9 cellular contexts compared by ENCODE assay signal in genomic region chr3:179069762-179070390, GRCh38. TPM values are rescaled to one million over a fixed set of nuclear protein-coding genes. Genes with fewer than 3 reads are reported as not detected.
DNase-seq lines count a peak whose midpoint lies in the region; TF ChIP-seq lines count a peak whose summit lies in the region.
"Had no signal": no experiment of that assay in that cellular context is flagged by ENCODE, and none has a peak within 500 bp of the region (broad histone marks: within the 10 kb centered on the region; RNA-seq: fewer than 3 reads in every experiment).

No MANE protein-coding gene starts in this region.

- H3K27ac Mint-ChIP-seq in immature natural killer cell = no peak overlapping the region
- peak overlapping the region in 3 of 7 donors; percentile 19 to 50 (median 29) for H3K27ac Mint-ChIP-seq in CD4-positive, alpha-beta memory T cell

- intact Hi-C loops in CD4-positive, alpha-beta memory T cell (cut with micrococcal nuclease) = loop anchor here (1.0 to 5.0 kb wide), 4 partner anchors 33 to 493 kb away; partner anchors contain the start of gene ACTL6A

- H3K36me3 ChIP-seq in HEK293 (ENCODE audit: control insufficient read depth in 2 of 2, insufficient read depth in 1 of 2, low read length in 2 of 2) = peaks cover 6 to 18% of the 10 kb centered on the region in 2 experiments
- no peaks in the 10 kb centered on the region for H3K36me3 ChIP-seq in CD4-positive, alpha-beta memory T cell (ENCODE audit: insufficient read depth, low read length)

- H3K27me3 ChIP-seq in CD4-positive, alpha-beta memory T cell (ENCODE audit: insufficient read depth, low read length) = no peaks in the 10 kb centered on the region

- POLR2A ChIA-PET in HEK293 (lab: Yijun Ruan, JAX) = interaction anchor here (0.6 to 0.8 kb wide), 2 partner anchors 24 to 78 kb away, joined by 3 to 5 read pairs; no protein-coding TSS in a partner anchor
- POLR2A ChIA-PET in CD4-positive, alpha-beta memory T cell (lab: Charles Lee; ENCODE audit: partially characterized antibody) = interaction anchor here (0.6 to 7.4 kb wide), 3 partner anchors 32 to 78 kb away, joined by 3 to 44 read pairs (median 3); partner anchors contain the start of gene PIK3CA

- H3K9me3 ChIP-seq in HEK293 (ENCODE audit: control insufficient read depth, insufficient read depth, low read depth, low read length) = no peaks in the 10 kb centered on the region
- H3K9me3 ChIP-seq in CD4-positive, alpha-beta memory T cell (ENCODE audit: control insufficient read depth in 1 of 2, low read length in 2 of 2) = no peaks in the 10 kb centered on the region

- no peak for TF ChIP-seq CTCF in AG09309 (IDR thresholded peaks at IDR 0.05; ENCODE audit: control insufficient read depth, insufficient read depth, low read depth, low read length, missing control alignments)
- no peak for TF ChIP-seq CTCF in HEK293 (tag by site-specific recombination; IDR thresholded peaks at IDR 0.05)
- no peak for TF ChIP-seq CTCF in WI38 (IDR thresholded peaks at IDR 0.05; ENCODE audit: low read depth, low read length)

- H3K36me3 Mint-ChIP-seq in immature natural killer cell = peaks cover 7 to 14% (median 9%) of the 10 kb centered on the region in 3 donors
- H3K36me3 Mint-ChIP-seq in CD4-positive, alpha-beta memory T cell = peaks cover 22 to 27% of the 10 kb centered on the region in 2 donors

- H3K4me3 Mint-ChIP-seq in immature natural killer cell = peak overlapping the region in 3 of 5 donors; percentile 7 to 47 (median 26)
- peak overlapping the region in 4 of 8 donors; percentile 12 to 44 (median 31) for H3K4me3 Mint-ChIP-seq in CD4-positive, alpha-beta memory T cell

- CTCF ChIA-PET in HEK293 (lab: Yijun Ruan, JAX) = interaction anchor here (0.5 to 2.6 kb wide), 10 partner anchors 8 to 949 kb away, joined by 3 to 7 read pairs (median 4); no protein-coding TSS in a partner anchor
- CTCF ChIA-PET in CD4-positive, alpha-beta memory T cell (lab: Charles Lee; ENCODE audit: partially characterized antibody) = interaction anchor here (0.7 to 5.8 kb wide), 20 partner anchors 10 to 311 kb away, joined by 3 to 43 read pairs (median 5); partner anchors contain the start of gene PIK3CA

- no peaks in the 10 kb centered on the region for H3K9me3 Mint-ChIP-seq in immature natural killer cell
- no peaks in the 10 kb centered on the region for H3K9me3 Mint-ChIP-seq in CD4-positive, alpha-beta memory T cell

- peak overlapping the region; percentile 66 for H3K4me3 ChIP-seq in AG09309 (ENCODE audit: control insufficient read depth, low read depth, low read length)
- peak overlapping the region; percentile 89 for H3K4me3 ChIP-seq in HEK293 (ENCODE audit: low read depth, low read length)
- peak overlapping the region; percentile 88 for H3K4me3 ChIP-seq in WI38 (ENCODE audit: low read depth, low read length)
- no peak overlapping the region for H3K4me3 ChIP-seq in CD4-positive, alpha-beta memory T cell (ENCODE audit: low read length in 2 of 2)

- DNase-seq in AG09309 (ENCODE audit: low read depth) (no peak), immature natural killer cell (no peak), NCI-H226 (no peak)
- DNase-seq in CD4-positive, alpha-beta memory T cell = no peak
- no peak for DNase-seq in NK-92 treated with Interleukin-12 subunit alpha and Interleukin-12 subunit beta, amount 100 ng/mL, for 24 hours (lab: John Stamatoyannopoulos, UW)
- DNase-seq in stimulated activated CD4-positive, alpha-beta T cell treated with anti-CD3 and anti-CD28 coated beads, Interleukin-4, amount 100 ng/mL, for 4 hours = no peak
- DNase-seq: NCI-H2107 had no signal

- H3K27me3 Mint-ChIP-seq in immature natural killer cell (ENCODE audit: low read depth in 3 of 3) = peaks cover 3 to 9% (median 3%) of the 10 kb centered on the region in 3 donors
- no peaks in the 10 kb centered on the region for H3K27me3 Mint-ChIP-seq in CD4-positive, alpha-beta memory T cell

- peak overlapping the region; percentile 48 for H3K27ac ChIP-seq in HEK293 (ENCODE audit: extremely low read depth, low read depth, low read length)
- no peak overlapping the region for H3K27ac ChIP-seq in CD4-positive, alpha-beta memory T cell (ENCODE audit: low read depth, low read length)

- peaks cover 31 to 56% of the 10 kb centered on the region in 2 donors for H3K4me1 Mint-ChIP-seq in immature natural killer cell
- H3K4me1 Mint-ChIP-seq in CD4-positive, alpha-beta memory T cell = peaks cover 43 to 61% (median 52%) of the 10 kb centered on the region in 4 donors

- H3K4me1 ChIP-seq in HEK293 (ENCODE audit: control insufficient read depth, insufficient read depth, low read length) = peaks cover 3% of the 10 kb centered on the region; the same call in 1 of the 2 replicates
- peaks cover 46% of the 10 kb centered on the region for H3K4me1 ChIP-seq in CD4-positive, alpha-beta memory T cell (ENCODE audit: insufficient read depth, low read length)

TF ChIP-seq in HEK293, 187 proteins besides CTCF, POLR2A, EP300 and RAD21 (continues in another document):
- no peak for TF ChIP-seq ZBTB11 (tag by site-specific recombination; conservative IDR thresholded peaks at IDR 0.05; ENCODE audit: low read depth)
- no peak for TF ChIP-seq ZNF580 (tag by site-specific recombination; IDR thresholded peaks at IDR 0.05)
- no peak for TF ChIP-seq ZNF521 (tag by site-specific recombination; IDR thresholded peaks at IDR 0.05)
- no peak for TF ChIP-seq ZNF221 (tag by site-specific recombination; IDR thresholded peaks at IDR 0.05; ENCODE audit: borderline replicate concordance)
- no peak for TF ChIP-seq ZNF146 (tag by site-specific recombination; IDR thresholded peaks at IDR 0.05)
- TF ChIP-seq GLI2 (tag by site-specific recombination; IDR thresholded peaks at IDR 0.05; ENCODE audit: borderline replicate concordance, low read depth) = no peak
- no peak for TF ChIP-seq ZFP37 (tag by site-specific recombination; IDR thresholded peaks at IDR 0.05)
- peak; percentile 36; the same call in 1 of the 2 replicates for TF ChIP-seq ZEB2 (tag by site-specific recombination; IDR thresholded peaks at IDR 0.05)
- no peak for TF ChIP-seq HOXD13 (CRISPR knock-in tag; IDR thresholded peaks at IDR 0.05; ENCODE audit: borderline replicate concordance)
- no peak for TF ChIP-seq ZNF768 (tag by site-specific recombination; IDR thresholded peaks at IDR 0.05)
- no peak for TF ChIP-seq ZNF324 (tag by site-specific recombination; IDR thresholded peaks at IDR 0.05)
- no peak for TF ChIP-seq ZNF544 (tag by site-specific recombination; IDR thresholded peaks at IDR 0.05)
- TF ChIP-seq ZNF433 (tag by site-specific recombination; IDR thresholded peaks at IDR 0.05; ENCODE audit: low read depth) = no peak
- TF ChIP-seq PRDM6 (tag by site-specific recombination; IDR thresholded peaks at IDR 0.05) = peak; percentile 32; the same call in 1 of the 2 replicates
- TF ChIP-seq ZNF169 (tag by site-specific recombination; IDR thresholded peaks at IDR 0.05) = no peak
- TF ChIP-seq ZBTB17 (tag by site-specific recombination; IDR thresholded peaks at IDR 0.05) = no peak
- no peak for TF ChIP-seq ZNF311 (tag by site-specific recombination; IDR thresholded peaks at IDR 0.05; ENCODE audit: borderline replicate concordance)
- TF ChIP-seq ZNF677 (tag by site-specific recombination; IDR thresholded peaks at IDR 0.05) = no peak
- no peak for TF ChIP-seq ZNF155 (tag by site-specific recombination; IDR thresholded peaks at IDR 0.05)
- no peak for TF ChIP-seq GFI1B (tag by site-specific recombination; IDR thresholded peaks at IDR 0.05)
- TF ChIP-seq ZNF121 (tag by site-specific recombination; IDR thresholded peaks at IDR 0.05) = no peak

RNA-seq across cellular contexts. Expression of gene ZMAT3, which starts 1.7 kb away (rescaled TPM):
- polyA plus RNA-seq in immature natural killer cell = 10 to 100 TPM; 16.1 to 21.6 (median 20.8) TPM
- total RNA-seq in CD4-positive, alpha-beta memory T cell = 10 to 100 TPM; 18.5 to 20.0 TPM
- 10 to 100 TPM; 13.7 to 20.5 TPM for polyA plus RNA-seq in CD4-positive, alpha-beta memory T cell

Comparison
In these comparisons a context has a peak if more than half of its experiments do, and no peak if none do; other contexts are left out.
1. H3K4me3 ChIP-seq: peak in AG09309 (single experiment), HEK293 (single experiment) and WI38 (single experiment); none in CD4-positive, alpha-beta memory T cell (0 of 2).